Comparison of ENCODE assay signal across 10 cellular contexts in the genomic region with DNA sequence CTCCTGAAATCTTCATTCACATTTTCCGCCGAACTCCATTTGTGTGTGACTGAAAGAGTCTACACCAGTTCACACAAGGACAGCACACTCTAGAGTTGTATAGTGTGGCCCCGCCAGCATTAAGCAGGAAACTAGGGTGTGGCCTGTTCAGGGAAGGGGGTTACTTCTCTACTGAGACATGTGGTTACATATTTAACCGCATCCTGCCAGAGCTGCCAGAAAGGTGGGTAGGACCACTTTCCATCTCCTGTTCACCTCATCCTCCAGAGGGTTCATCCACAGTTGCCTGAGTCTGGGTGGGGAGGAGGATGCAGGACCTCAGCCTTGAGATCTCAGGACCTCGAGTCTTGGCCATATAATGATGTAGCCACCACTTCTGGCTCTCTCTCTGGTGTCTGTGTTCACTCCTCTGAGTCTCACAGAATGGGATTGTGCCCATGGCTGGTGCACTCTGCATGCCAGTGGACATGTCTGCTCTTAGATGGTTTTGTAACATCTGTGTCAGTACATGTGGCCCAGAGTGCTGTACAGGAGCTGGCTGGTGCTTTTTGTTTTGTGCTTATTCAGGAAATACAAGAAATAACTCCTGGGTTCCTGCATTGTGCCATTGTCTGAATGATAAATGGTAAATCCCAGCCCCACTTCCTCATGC.
DNase-seq lines count a peak whose midpoint lies in the region; ATAC-seq, FAIRE-seq and TF ChIP-seq lines count a peak whose summit lies in the region.
"Had no signal": no experiment of that assay in that cellular context is flagged by ENCODE, and none has a peak within 500 bp of the region (broad histone marks: within the 10 kb centered on the region; RNA-seq: fewer than 3 reads in every experiment).

No MANE protein-coding gene starts in this region.

- FAIRE-seq in GM18507 (lab: Jason Lieb, UNC) = peak; percentile 98

- H3K36me3 ChIP-seq in RWPE2 (ENCODE audit: low read depth) = no peaks in the 10 kb centered on the region
- H3K36me3 ChIP-seq: thoracic aorta had no signal

- H3K27ac ChIP-seq in RWPE2 (ENCODE audit: poor library complexity, severe bottlenecking) = no peak overlapping the region
- H3K27ac ChIP-seq: thoracic aorta had no signal

- no peaks in the 10 kb centered on the region for H3K9me3 ChIP-seq in RWPE2 (ENCODE audit: severe bottlenecking)

- H3K27me3 ChIP-seq in RWPE2 (ENCODE audit: insufficient read depth, poor library complexity, severe bottlenecking) = no peaks in the 10 kb centered on the region

- no peak for DNase-seq in GM18507 (ENCODE audit: extremely low spot score, insufficient read length, low read depth)
- DNase-seq in RWPE2 (ENCODE audit: low spot score) = no peak
- peak; percentile 50 for DNase-seq in activated naive CD4-positive, alpha-beta T cell treated with anti-CD3 and anti-CD28 coated beads, Interleukin-2, amount 50 U/mL, for 16 hours
- peak; percentile 23 for DNase-seq in stimulated activated CD8-positive, alpha-beta memory T cell treated with anti-CD3 and anti-CD28 coated beads, Interleukin-12 subunit alpha, Interleukin-12 subunit beta, amount 100 ng/mL, for 4 hours (ENCODE audit: low read depth)
- no peak for DNase-seq in HCEC 1CT
- no peak for DNase-seq in epidermal melanocyte (ENCODE audit: insufficient read length, low spot score)
- no peak for DNase-seq in COLO668 (lab: John Stamatoyannopoulos, UW; ENCODE audit: unreplicated experiment)

- TF ChIP-seq CTCF in RWPE2 (IDR thresholded peaks at IDR 0.05; ENCODE audit: poor library complexity, severe bottlenecking) = no peak

- H3K4me1 ChIP-seq in RWPE2 (ENCODE audit: insufficient read depth, poor library complexity, severe bottlenecking) = no peaks in the 10 kb centered on the region

- H3K4me3 ChIP-seq in RWPE2 (ENCODE audit: severe bottlenecking) = no peak overlapping the region
- H3K4me3 ChIP-seq: thoracic aorta had no signal

- peak; percentile 73 for ATAC-seq in HG02840 (IDR thresholded peaks at IDR 0.05; ENCODE audit: low FRiP score, unreplicated experiment)
- ATAC-seq in RWPE2 (ENCODE audit: low read depth) = 0 out of 3 replicates have a peak, but pooled peaks have one; percentile 14
- ATAC-seq: HCT116 had no signal

Comparison
In these comparisons a context has a peak if more than half of its experiments do, and no peak if none do; other contexts are left out.
1. DNase-seq: peak in activated naive CD4-positive, alpha-beta T cell treated with anti-CD3 and anti-CD28 coated beads, Interleukin-2, amount 50 U/mL, for 16 hours (single experiment) and stimulated activated CD8-positive, alpha-beta memory T cell treated with anti-CD3 and anti-CD28 coated beads, Interleukin-12 subunit alpha, Interleukin-12 subunit beta, amount 100 ng/mL, for 4 hours (single experiment); none in GM18507 (single experiment), RWPE2 (single experiment), HCEC 1CT (single experiment), epidermal melanocyte (single experiment) and COLO668 (single experiment).